1 cellular context compared by ENCODE assay signal in the genomic region with DNA sequence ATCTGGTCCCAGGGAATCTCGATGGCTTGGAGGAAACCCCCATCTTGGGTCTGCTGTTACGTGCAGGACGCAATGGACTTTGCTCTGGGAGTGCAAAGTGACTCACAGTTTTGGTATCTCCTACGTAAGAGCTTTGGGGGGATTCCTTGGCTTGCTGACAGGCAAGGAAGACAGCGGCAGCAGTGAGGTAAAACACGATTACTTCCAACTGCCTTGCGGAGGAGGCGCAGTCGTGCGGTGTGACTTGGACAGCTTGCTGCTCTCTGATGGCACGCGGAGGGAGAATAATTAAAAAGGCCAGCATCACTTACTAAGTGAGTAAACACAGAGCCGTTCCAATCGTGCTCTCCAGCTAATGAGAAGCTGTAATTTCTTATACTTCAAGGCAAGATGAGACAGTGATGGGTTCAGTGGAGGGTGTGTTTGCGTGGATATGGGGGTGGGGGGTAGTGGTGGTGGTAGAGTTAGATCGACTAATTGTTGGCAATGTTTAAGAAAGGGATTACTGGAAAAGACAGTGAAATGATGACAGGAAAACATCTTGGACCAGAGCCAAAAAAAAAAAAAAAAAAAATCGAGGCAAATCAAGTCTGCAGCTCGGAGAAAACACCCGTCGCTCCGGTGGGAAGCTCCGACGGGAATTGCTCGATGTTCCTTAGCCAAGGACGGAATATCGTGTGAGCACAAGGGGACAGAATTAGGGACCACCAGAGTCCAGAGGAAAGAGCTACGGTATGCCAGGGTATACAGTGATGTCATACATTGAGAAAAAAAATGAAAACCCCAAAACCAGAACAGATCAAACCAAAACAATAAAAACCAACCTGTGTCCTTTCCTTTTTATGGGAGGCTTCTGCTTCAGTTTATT.
A peak's percentile ranks its signal among the peaks of the same experiment; 100 is the strongest.
TF ChIP-seq lines count a peak whose summit lies in the region.

No MANE protein-coding gene starts in this region.

TF ChIP-seq in HepG2, 621 proteins besides CTCF, POLR2A, EP300 and RAD21 (continued from another document):
- TF ChIP-seq MEIS2 (CRISPR knock-in tag; IDR thresholded peaks at IDR 0.05) (no peak), ZNF34 (CRISPR knock-in tag; IDR thresholded peaks at IDR 0.05; ENCODE audit: borderline replicate concordance) (no peak), FOSL2 (CRISPR knock-in tag; IDR thresholded peaks at IDR 0.05) (peak; percentile 98), ZBTB21 (CRISPR knock-in tag; IDR thresholded peaks at IDR 0.05) (0 out of 2 replicates have a peak, but pooled peaks have one; percentile 69), FOSL1 (CRISPR knock-in tag; IDR thresholded peaks at IDR 0.05; ENCODE audit: borderline replicate concordance) (peak; percentile 90), JUNB (CRISPR knock-in tag; IDR thresholded peaks at IDR 0.05; ENCODE audit: borderline replicate concordance) (peak; percentile 48; the same call in 1 of the 2 replicates), JUN (CRISPR knock-in tag; IDR thresholded peaks at IDR 0.05) (peak; percentile 54; the same call in 1 of the 2 replicates), HOMEZ (CRISPR knock-in tag; IDR thresholded peaks at IDR 0.05; ENCODE audit: low read depth) (peak; percentile 29; the same call in 1 of the 2 replicates), THAP11 (CRISPR knock-in tag; IDR thresholded peaks at IDR 0.05) (0 out of 2 replicates have a peak, but pooled peaks have one; percentile 16), CHD2 (IDR thresholded peaks at IDR 0.05; ENCODE audit: low read depth, low read length) (no peak), GATAD2A (CRISPR knock-in tag; IDR thresholded peaks at IDR 0.05) (0 out of 2 replicates have a peak, but pooled peaks have one; percentile 46), KDM2A (CRISPR knock-in tag; IDR thresholded peaks at IDR 0.05; ENCODE audit: borderline replicate concordance, low read depth) (peak; percentile 30; the same call in 1 of the 2 replicates), JUND (CRISPR knock-in tag; IDR thresholded peaks at IDR 0.05) (peak; percentile 95), CREB1 (IDR thresholded peaks at IDR 0.05) (peak; percentile 58), CREB1 (CRISPR knock-in tag; IDR thresholded peaks at IDR 0.05) (peak; percentile 52; the same call in 1 of the 2 replicates), ZBTB7B (CRISPR knock-in tag; IDR thresholded peaks at IDR 0.05) (0 out of 2 replicates have a peak, but pooled peaks have one; percentile 35), HNF4A (CRISPR knock-in tag; IDR thresholded peaks at IDR 0.05) (peak; percentile 74), ATF7 (IDR thresholded peaks at IDR 0.05) (peak; percentile 71), ATF7 (CRISPR knock-in tag; IDR thresholded peaks at IDR 0.05) (0 out of 2 replicates have a peak, but pooled peaks have one; percentile 19), EZH2 (conservative IDR thresholded peaks at IDR 0.05; ENCODE audit: low read depth, low read length) (peak; percentile 71; the same call in 1 of the 2 replicates), SOX6 (IDR thresholded peaks at IDR 0.05) (no peak), SOX6 (CRISPR knock-in tag; IDR thresholded peaks at IDR 0.05) (0 out of 2 replicates have a peak, but pooled peaks have one; percentile 17), CREM (IDR thresholded peaks at IDR 0.05) (0 out of 2 replicates have a peak, but pooled peaks have one; percentile 25), CREM (CRISPR knock-in tag; IDR thresholded peaks at IDR 0.05) (no peak), ATF7-NPFF (CRISPR knock-in tag; IDR thresholded peaks at IDR 0.05; ENCODE audit: low read depth) (no peak)
- TF ChIP-seq, protein P1, sequence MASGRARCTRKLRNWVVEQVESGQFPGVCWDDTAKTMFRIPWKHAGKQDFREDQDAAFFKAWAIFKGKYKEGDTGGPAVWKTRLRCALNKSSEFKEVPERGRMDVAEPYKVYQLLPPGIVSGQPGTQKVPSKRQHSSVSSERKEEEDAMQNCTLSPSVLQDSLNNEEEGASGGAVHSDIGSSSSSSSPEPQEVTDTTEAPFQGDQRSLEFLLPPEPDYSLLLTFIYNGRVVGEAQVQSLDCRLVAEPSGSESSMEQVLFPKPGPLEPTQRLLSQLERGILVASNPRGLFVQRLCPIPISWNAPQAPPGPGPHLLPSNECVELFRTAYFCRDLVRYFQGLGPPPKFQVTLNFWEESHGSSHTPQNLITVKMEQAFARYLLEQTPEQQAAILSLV (CRISPR knock-in tag; IDR thresholded peaks at IDR 0.05; ENCODE audit: borderline replicate concordance): no peak
- TF ChIP-seq, protein P2, sequence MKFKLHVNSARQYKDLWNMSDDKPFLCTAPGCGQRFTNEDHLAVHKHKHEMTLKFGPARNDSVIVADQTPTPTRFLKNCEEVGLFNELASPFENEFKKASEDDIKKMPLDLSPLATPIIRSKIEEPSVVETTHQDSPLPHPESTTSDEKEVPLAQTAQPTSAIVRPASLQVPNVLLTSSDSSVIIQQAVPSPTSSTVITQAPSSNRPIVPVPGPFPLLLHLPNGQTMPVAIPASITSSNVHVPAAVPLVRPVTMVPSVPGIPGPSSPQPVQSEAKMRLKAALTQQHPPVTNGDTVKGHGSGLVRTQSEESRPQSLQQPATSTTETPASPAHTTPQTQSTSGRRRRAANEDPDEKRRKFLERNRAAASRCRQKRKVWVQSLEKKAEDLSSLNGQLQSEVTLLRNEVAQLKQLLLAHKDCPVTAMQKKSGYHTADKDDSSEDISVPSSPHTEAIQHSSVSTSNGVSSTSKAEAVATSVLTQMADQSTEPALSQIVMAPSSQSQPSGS (CRISPR knock-in tag; IDR thresholded peaks at IDR 0.05): 0 out of 2 replicates have a peak, but pooled peaks have one; percentile 40
- TF ChIP-seq, protein P3, sequence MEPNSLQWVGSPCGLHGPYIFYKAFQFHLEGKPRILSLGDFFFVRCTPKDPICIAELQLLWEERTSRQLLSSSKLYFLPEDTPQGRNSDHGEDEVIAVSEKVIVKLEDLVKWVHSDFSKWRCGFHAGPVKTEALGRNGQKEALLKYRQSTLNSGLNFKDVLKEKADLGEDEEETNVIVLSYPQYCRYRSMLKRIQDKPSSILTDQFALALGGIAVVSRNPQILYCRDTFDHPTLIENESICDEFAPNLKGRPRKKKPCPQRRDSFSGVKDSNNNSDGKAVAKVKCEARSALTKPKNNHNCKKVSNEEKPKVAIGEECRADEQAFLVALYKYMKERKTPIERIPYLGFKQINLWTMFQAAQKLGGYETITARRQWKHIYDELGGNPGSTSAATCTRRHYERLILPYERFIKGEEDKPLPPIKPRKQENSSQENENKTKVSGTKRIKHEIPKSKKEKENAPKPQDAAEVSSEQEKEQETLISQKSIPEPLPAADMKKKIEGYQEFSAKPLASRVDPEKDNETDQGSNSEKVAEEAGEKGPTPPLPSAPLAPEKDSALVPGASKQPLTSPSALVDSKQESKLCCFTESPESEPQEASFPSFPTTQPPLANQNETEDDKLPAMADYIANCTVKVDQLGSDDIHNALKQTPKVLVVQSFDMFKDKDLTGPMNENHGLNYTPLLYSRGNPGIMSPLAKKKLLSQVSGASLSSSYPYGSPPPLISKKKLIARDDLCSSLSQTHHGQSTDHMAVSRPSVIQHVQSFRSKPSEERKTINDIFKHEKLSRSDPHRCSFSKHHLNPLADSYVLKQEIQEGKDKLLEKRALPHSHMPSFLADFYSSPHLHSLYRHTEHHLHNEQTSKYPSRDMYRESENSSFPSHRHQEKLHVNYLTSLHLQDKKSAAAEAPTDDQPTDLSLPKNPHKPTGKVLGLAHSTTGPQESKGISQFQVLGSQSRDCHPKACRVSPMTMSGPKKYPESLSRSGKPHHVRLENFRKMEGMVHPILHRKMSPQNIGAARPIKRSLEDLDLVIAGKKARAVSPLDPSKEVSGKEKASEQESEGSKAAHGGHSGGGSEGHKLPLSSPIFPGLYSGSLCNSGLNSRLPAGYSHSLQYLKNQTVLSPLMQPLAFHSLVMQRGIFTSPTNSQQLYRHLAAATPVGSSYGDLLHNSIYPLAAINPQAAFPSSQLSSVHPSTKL (CRISPR knock-in tag; IDR thresholded peaks at IDR 0.05): peak; percentile 58
- TF ChIP-seq, protein P4, sequence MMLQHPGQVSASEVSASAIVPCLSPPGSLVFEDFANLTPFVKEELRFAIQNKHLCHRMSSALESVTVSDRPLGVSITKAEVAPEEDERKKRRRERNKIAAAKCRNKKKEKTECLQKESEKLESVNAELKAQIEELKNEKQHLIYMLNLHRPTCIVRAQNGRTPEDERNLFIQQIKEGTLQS (CRISPR knock-in tag; IDR thresholded peaks at IDR 0.05): peak; percentile 77
